1 cellular context compared by ENCODE assay signal in the genomic region with DNA sequence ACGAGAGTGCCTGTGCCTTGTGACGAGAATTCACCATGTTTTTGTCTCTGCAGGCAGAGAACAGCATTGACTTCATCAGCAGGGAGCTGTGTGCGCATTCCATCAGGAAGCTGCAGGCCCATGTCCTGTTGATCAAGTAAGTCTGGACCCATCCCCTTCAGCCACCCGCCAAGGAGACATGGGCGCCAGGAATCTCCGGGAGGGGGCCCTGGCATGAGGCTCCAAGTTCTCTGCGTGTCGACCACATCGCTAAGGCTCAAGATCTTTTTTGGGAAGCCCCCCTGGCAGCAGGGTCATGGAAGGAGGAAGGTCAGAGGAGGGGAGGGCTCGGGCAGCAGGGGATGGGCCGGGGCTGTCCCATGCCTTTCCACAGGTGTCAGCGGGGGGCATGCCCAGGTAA. TPM values are rescaled to one million over a fixed set of nuclear protein-coding genes. Genes with fewer than 3 reads are reported as not detected.
"Had no signal": no experiment of that assay in that cellular context is flagged by ENCODE, and none has a peak within 500 bp of the region (broad histone marks: within the 10 kb centered on the region; RNA-seq: fewer than 3 reads in every experiment).

No MANE protein-coding gene starts in this region.

RNA-seq across cellular contexts. Expression of gene SERHL2, which starts 17.3 kb away (rescaled TPM):
- total RNA-seq: natural killer cell treated with Interleukin-12 subunit alpha and Interleukin-12 subunit beta and Interleukin-15 and Interleukin-18, amount 100 ng/mL, for 72 hours had no signal
